ENCODE assay signal across 7 cellular contexts in genomic region chr6:33589723-33590530, GRCh38. TPM values are rescaled to one million over a fixed set of nuclear protein-coding genes. Genes with fewer than 3 reads are reported as not detected.
A peak's percentile ranks its signal among the peaks of the same experiment; 100 is the strongest.
DNase-seq lines count a peak whose midpoint lies in the region; ATAC-seq lines count a peak whose summit lies in the region.

No MANE protein-coding gene starts in this region.

- H3K9me3 ChIP-seq in SJCRH30 (replicated peaks) = no peaks in the 10 kb centered on the region

- no peak overlapping the region for H3K4me3 ChIP-seq in SJCRH30

- peak overlapping the region; percentile 84 for H3K27ac ChIP-seq in SJCRH30

- no peaks in the 10 kb centered on the region for H3K36me3 ChIP-seq in SJCRH30

- H3K27me3 ChIP-seq in SJCRH30 = no peaks in the 10 kb centered on the region

- DNase-seq in ELR (ENCODE audit: low read depth) (peak; percentile 99), HK-2 (ENCODE audit: unreplicated experiment) (peak; percentile 94), SJCRH30 (peak; percentile 92 to 97), cerebellar cortex (ENCODE audit: low spot score) (peak; percentile 58), left kidney (ENCODE audit: low read depth, low spot score) (peak; percentile 84)
- peak; percentile 65 for DNase-seq in stimulated activated naive CD8-positive, alpha-beta T cell treated with anti-CD3 and anti-CD28 coated beads, Interleukin-15, Interleukin-2, amounts not matched to agents 100 U/mL and 50 U/mL, for 24 hours

- H3K4me1 ChIP-seq in SJCRH30 = peaks cover 25% of the 10 kb centered on the region

- ATAC-seq in stimulated activated naive CD8-positive, alpha-beta T cell treated with anti-CD3 and anti-CD28 coated beads, Interleukin-15, Interleukin-2, amounts not matched to agents 100 U/mL and 50 U/mL, for 24 hours = peak; percentile 24
- ATAC-seq in HG03342 (IDR thresholded peaks at IDR 0.05; ENCODE audit: unreplicated experiment) = no peak

RNA-seq across cellular contexts. Expression of gene BAK1, which starts 9.9 kb away (rescaled TPM):
- 22.5 and 24.0 TPM in 2 replicates for total RNA-seq in SJCRH30 (2014; rRNA removed; shearing (Covaris generic))

RNA-seq across cellular contexts. Expression of gene ITPR3, which starts 31.2 kb away (rescaled TPM):
- 2.6 and 2.9 TPM in 2 replicates for total RNA-seq in SJCRH30 (2014; rRNA removed; shearing (Covaris generic))
